In the genomic region with DNA sequence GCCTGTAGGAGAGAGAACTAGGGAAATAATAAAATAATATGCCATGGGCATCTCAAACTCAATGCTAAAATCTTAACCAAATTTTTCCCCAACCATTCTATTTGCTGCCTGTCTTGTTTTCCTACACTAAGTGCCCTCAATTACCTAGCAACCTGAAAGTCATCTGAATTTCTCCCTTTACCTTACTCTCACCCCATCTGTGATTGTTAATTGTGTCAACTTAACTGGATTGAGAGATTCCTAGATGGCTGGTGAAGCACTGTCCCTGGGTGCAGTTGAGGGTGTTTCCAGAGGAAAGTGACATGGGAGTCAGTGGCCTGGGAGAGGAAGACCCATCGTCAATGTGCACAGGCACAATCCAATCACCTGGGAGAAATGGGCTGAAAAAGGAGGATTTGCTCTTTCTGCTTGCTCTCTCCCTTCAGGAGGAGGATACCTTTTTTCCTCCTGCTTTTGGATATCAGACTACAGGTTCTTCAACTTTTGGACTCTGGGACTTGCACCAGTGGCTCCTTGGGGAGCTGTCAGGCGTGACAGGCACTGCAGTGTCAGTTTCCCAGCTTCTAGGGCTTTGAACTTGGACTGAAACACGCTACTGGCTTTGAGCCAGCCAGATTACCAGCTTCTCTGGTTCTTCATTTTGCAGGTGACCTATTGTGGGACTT, we compare ENCODE assay signal across 19 cellular contexts.
DNase-seq lines count a peak whose midpoint lies in the region; FAIRE-seq and TF ChIP-seq lines count a peak whose summit lies in the region.
"Had no signal": no experiment of that assay in that cellular context is flagged by ENCODE, and none has a peak within 500 bp of the region (broad histone marks: within the 10 kb centered on the region; RNA-seq: fewer than 3 reads in every experiment).

No MANE protein-coding gene starts in this region.

- FAIRE-seq in GM12892 (lab: Jason Lieb, UNC), result no peak
- FAIRE-seq: bronchial epithelial cell, HTR-8/SVneo had no signal

- H3K4me3 ChIP-seq in left ventricle myocardium inferior (no peak overlapping the region), breast epithelium (no peak overlapping the region)
- H3K4me3 ChIP-seq: SJCRH30 had no signal

- DNase-seq in left ventricle myocardium inferior (no peak), cardiac septum (ENCODE audit: low spot score) (no peak), NCI-H510A (lab: John Stamatoyannopoulos, UW) (peak; percentile 52), kidney tubule cell (ENCODE audit: low spot score) (peak; percentile 36), GM12892 (ENCODE audit: insufficient read length) (no peak), breast epithelium (ENCODE audit: low spot score in 2 of 2) (no peak)
- DNase-seq in stimulated activated CD4-positive, alpha-beta T cell treated with anti-CD3 and anti-CD28 coated beads, Interleukin-2, amount 100 ng/mL, for 24 hours, result no peak
- DNase-seq: activated CD4-positive, alpha-beta T cell treated with anti-CD3 and anti-CD28 coated beads, Interleukin-2, amount 10 ng/mL, durations not matched to agents 7 days and 5 days; CD4-positive, alpha-beta T cell; foreskin keratinocyte; H7; hippocampal formation; NCI-H2081 treated with DMSO at 0.1 percent for 48 hours; NCI-H82; PC-3; SJCRH30; T-helper 1 cell had no signal

- H3K9me3 ChIP-seq in left ventricle myocardium inferior (replicated peaks) (peaks cover 15% of the 10 kb centered on the region), breast epithelium (peaks cover 10 to 17% of the 10 kb centered on the region in 2 donors)

- H3K27me3 ChIP-seq in left ventricle myocardium inferior (ENCODE audit: low read depth) (no peaks in the 10 kb centered on the region), breast epithelium (no peaks in the 10 kb centered on the region)
- H3K27me3 ChIP-seq: foreskin keratinocyte, SJCRH30 had no signal

- H3K27ac ChIP-seq in left ventricle myocardium inferior (replicated peaks) (peak overlapping the region; percentile 13), breast epithelium (no peak overlapping the region)
- H3K27ac ChIP-seq: foreskin keratinocyte, SJCRH30 had no signal

- no peak for TF ChIP-seq CTCF in left ventricle myocardium inferior (IDR thresholded peaks at IDR 0.05; ENCODE audit: borderline replicate concordance)
- TF ChIP-seq CTCF in breast epithelium (IDR thresholded peaks at IDR 0.05), result no peak

- H3K36me3 ChIP-seq in left ventricle myocardium inferior (peaks cover 20% of the 10 kb centered on the region), breast epithelium (no peaks in the 10 kb centered on the region)

- intact Hi-C loops in left ventricle myocardium inferior (cut with micrococcal nuclease) (no loop called here), cardiac septum (cut with DNase I) (no loop called here), breast epithelium (cut with DNase I; ENCODE audit: low total_unique reads) (no loop called here)

- H3K4me1 ChIP-seq in left ventricle myocardium inferior (peaks cover 51% of the 10 kb centered on the region), breast epithelium (no peaks in the 10 kb centered on the region)
- H3K4me1 ChIP-seq: foreskin keratinocyte, SJCRH30 had no signal

- TF ChIP-seq POLR2A in GM12892 (IDR thresholded peaks at IDR 0.05; ENCODE audit: low read depth, low read length) (no peak), breast epithelium (IDR thresholded peaks at IDR 0.05) (no peak)

Comparison
In these comparisons a context has a peak if more than half of its experiments do, and no peak if none do; other contexts are left out.
1. DNase-seq: peak in NCI-H510A (single experiment) and kidney tubule cell (single experiment); none in left ventricle myocardium inferior (single experiment), cardiac septum (single experiment), GM12892 (single experiment), breast epithelium (0 of 2) and stimulated activated CD4-positive, alpha-beta T cell treated with anti-CD3 and anti-CD28 coated beads, Interleukin-2, amount 100 ng/mL, for 24 hours (0 of 2).